Comparison of ENCODE assay signal across 10 cellular contexts in genomic region chr20:58017237-58017969, GRCh38.
DNase-seq lines count a peak whose midpoint lies in the region; ATAC-seq, FAIRE-seq and TF ChIP-seq lines count a peak whose summit lies in the region.
"Had no signal": no experiment of that assay in that cellular context is flagged by ENCODE, and none has a peak within 500 bp of the region (broad histone marks: within the 10 kb centered on the region; RNA-seq: fewer than 3 reads in every experiment).

No MANE protein-coding gene starts in this region.

- TF ChIP-seq POLR2A in HepG2 (IDR thresholded peaks at IDR 0.05; ENCODE audit: insufficient read depth in 1 of 2, low read depth in 2 of 2, low read length in 2 of 2) (no peak), vagina (IDR thresholded peaks at IDR 0.05) (no peak)

- no peak for FAIRE-seq in HepG2 (lab: Jason Lieb, UNC)

- H3K9me3 ChIP-seq in HepG2 (ENCODE audit: low read length) (no peaks in the 10 kb centered on the region), vagina (no peaks in the 10 kb centered on the region)

- H3K4me3 ChIP-seq in HepG2 (replicated peaks in 1 of 3; ENCODE audit: insufficient read depth in 1 of 3, low read depth in 2 of 3, low read length in 3 of 3) (no peak overlapping the region), vagina (no peak overlapping the region)

- no peaks in the 10 kb centered on the region for H3K9me3 Mint-ChIP-seq in stimulated activated naive B cell treated with anti-CD40 and anti-IgM and Interleukin-4, amounts not matched to agents 10 μg/mL and 1 μg/mL and 100 μg/mL, for 72 hours

- H3K36me3 Mint-ChIP-seq in stimulated activated naive B cell treated with anti-CD40 and anti-IgM and Interleukin-4, amounts not matched to agents 10 μg/mL and 1 μg/mL and 100 μg/mL, for 72 hours: no peaks in the 10 kb centered on the region

- no peak overlapping the region for H2AFZ ChIP-seq in HepG2 (ENCODE audit: low read length)

- H3K27me3 Mint-ChIP-seq in stimulated activated naive B cell treated with anti-CD40 and anti-IgM and Interleukin-4, amounts not matched to agents 10 μg/mL and 1 μg/mL and 100 μg/mL, for 72 hours: peaks cover 0 to 16% of the 10 kb centered on the region in 2 donors

- H3K79me2 ChIP-seq in HepG2 (ENCODE audit: insufficient read depth, low read length): no peaks in the 10 kb centered on the region

- no peak overlapping the region for H3K27ac Mint-ChIP-seq in stimulated activated naive B cell treated with anti-CD40 and anti-IgM and Interleukin-4, amounts not matched to agents 10 μg/mL and 1 μg/mL and 100 μg/mL, for 72 hours

- no TSS peak for BruUV-seq in HepG2 (replicated peaks; lab: Mats Ljungman, UMichigan)

- POLR2A ChIA-PET in HepG2 (lab: Yijun Ruan, JAX): no interaction called here

- peaks cover 6 to 8% of the 10 kb centered on the region in 2 donors for H3K4me1 Mint-ChIP-seq in stimulated activated naive B cell treated with anti-CD40 and anti-IgM and Interleukin-4, amounts not matched to agents 10 μg/mL and 1 μg/mL and 100 μg/mL, for 72 hours

- TF ChIP-seq EP300 in HepG2 (IDR thresholded peaks at IDR 0.05; ENCODE audit: low read depth in 2 of 2, low read length in 2 of 2) (no peak), HepG2 (CRISPR knock-in tag; IDR thresholded peaks at IDR 0.05; ENCODE audit: borderline replicate concordance) (no peak)

- H3K4me2 ChIP-seq in HepG2 (ENCODE audit: low read depth, low read length): no peak overlapping the region

- H3K27me3 ChIP-seq in HepG2 (ENCODE audit: control insufficient read depth in 1 of 2, insufficient read depth in 2 of 2, low read length in 2 of 2) (peaks cover 21 to 60% of the 10 kb centered on the region in 2 experiments; a peak in 4 of 5 replicates), vagina (no peaks in the 10 kb centered on the region)

- WGBS in HepG2 (ENCODE audit: low lambda C conversion rate): 2% methylated on average over 18 of the region's 20 CpGs

- H3K27ac ChIP-seq in caudate nucleus (ENCODE audit: low read depth, low read length): peak overlapping the region; percentile 69
- H3K27ac ChIP-seq in HepG2 (ENCODE audit: extremely low read length, insufficient read depth, low read length): no peak overlapping the region
- H3K27ac ChIP-seq in vagina: peak overlapping the region; percentile 63

- peak; percentile 28 for DNase-seq in NOMO-1 treated with DMSO at 0.1 percent for 48 hours (lab: John Stamatoyannopoulos, UW; ENCODE audit: unreplicated experiment)
- DNase-seq in NOMO-1 treated with dmso at 0.1 percent for 144 hours (lab: John Stamatoyannopoulos, UW; ENCODE audit: unreplicated experiment): no peak
- peak in 57 of 61 donors; percentile 32 to 93 (median 68) for DNase-seq in caudate nucleus (lab: John Stamatoyannopoulos, UW)
- peak; percentile 34 for DNase-seq in HepG2 (ENCODE audit: low spot score)
- DNase-seq in vagina (ENCODE audit: extremely low spot score in 2 of 2): no peak
- no peak for DNase-seq in stimulated activated CD4-positive, alpha-beta T cell treated with anti-CD3 and anti-CD28 coated beads, Interleukin-15, amount 100 ng/mL, for 24 hours
- no peak for DNase-seq in stimulated activated naive B cell treated with anti-CD40 and anti-IgM and Interleukin-4, amounts not matched to agents 10 μg/mL and 1 μg/mL and 100 μg/mL, for 72 hours
- DNase-seq: activated naive CD4-positive, alpha-beta T cell treated with anti-CD3 and anti-CD28 coated beads, Interleukin-2, amount 50 U/mL, for 16 hours; stimulated activated CD4-positive, alpha-beta T cell treated with anti-CD3 and anti-CD28 coated beads, Interleukin-4, amount 100 ng/mL, for 24 hours had no signal

- no peaks in the 10 kb centered on the region for H3K4me1 ChIP-seq in HepG2 (ENCODE audit: insufficient read depth, low read length)
- H3K4me1 ChIP-seq in vagina: peaks cover 49% of the 10 kb centered on the region

- H3K9ac ChIP-seq in HepG2 (ENCODE audit: insufficient read depth, low read depth, low read length): no peak overlapping the region

- peak; percentile 19; the same call in 2 of the 3 replicates for ATAC-seq in HepG2
- no peak for ATAC-seq in HG02642 (IDR thresholded peaks at IDR 0.05; ENCODE audit: poor library complexity, unreplicated experiment)
- no peak for ATAC-seq in stimulated activated naive B cell treated with anti-CD40 and anti-IgM and Interleukin-4, amounts not matched to agents 10 μg/mL and 1 μg/mL and 100 μg/mL, for 72 hours (replicated peaks)

- intact Hi-C loops in HepG2 (cut with micrococcal nuclease; ENCODE audit: unreplicated experiment) (no loop called here), vagina (cut with DNase I) (no loop called here)

- TF ChIP-seq CTCF in HepG2 (CRISPR knock-in tag; IDR thresholded peaks at IDR 0.05) (no peak), vagina (IDR thresholded peaks at IDR 0.05) (no peak)

- no peaks in the 10 kb centered on the region for H4K20me1 ChIP-seq in HepG2 (ENCODE audit: insufficient read depth, low read length)

- CTCF ChIA-PET in HepG2 (lab: Yijun Ruan, JAX; ENCODE audit: low intra/inter-chr PET ratio, low total read pairs): no interaction called here

- TF ChIP-seq RAD21 in HepG2 (CRISPR knock-in tag; IDR thresholded peaks at IDR 0.05): no peak

- in situ Hi-C loops in HepG2 (cut with HindIII; ENCODE audit: extremely low pct_ligation_motif_present, low pct_unique_long_range_greater_than_20kb): no loop called here

- no peaks in the 10 kb centered on the region for H3K36me3 ChIP-seq in HepG2 (replicated peaks in 1 of 2; ENCODE audit: control insufficient read depth in 1 of 2, insufficient read depth in 2 of 2, low read length in 2 of 2)
- no peaks in the 10 kb centered on the region for H3K36me3 ChIP-seq in vagina

- H3K4me3 Mint-ChIP-seq in stimulated activated naive B cell treated with anti-CD40 and anti-IgM and Interleukin-4, amounts not matched to agents 10 μg/mL and 1 μg/mL and 100 μg/mL, for 72 hours: no peak overlapping the region

TF ChIP-seq in HepG2, 621 proteins besides CTCF, POLR2A, EP300 and RAD21:
- no peak for TF ChIP-seq U2AF1 (optimal IDR thresholded peaks at IDR 0.05; ENCODE audit: low read depth, low read length)
- TF ChIP-seq, protein P1, sequence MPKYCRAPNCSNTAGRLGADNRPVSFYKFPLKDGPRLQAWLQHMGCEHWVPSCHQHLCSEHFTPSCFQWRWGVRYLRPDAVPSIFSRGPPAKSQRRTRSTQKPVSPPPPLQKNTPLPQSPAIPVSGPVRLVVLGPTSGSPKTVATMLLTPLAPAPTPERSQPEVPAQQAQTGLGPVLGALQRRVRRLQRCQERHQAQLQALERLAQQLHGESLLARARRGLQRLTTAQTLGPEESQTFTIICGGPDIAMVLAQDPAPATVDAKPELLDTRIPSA (CRISPR knock-in tag; IDR thresholded peaks at IDR 0.05; ENCODE audit: borderline replicate concordance): no peak
- peak; percentile 17; the same call in 1 of the 2 replicates for TF ChIP-seq ZNF687 (CRISPR knock-in tag; IDR thresholded peaks at IDR 0.05)
- TF ChIP-seq, protein P2, sequence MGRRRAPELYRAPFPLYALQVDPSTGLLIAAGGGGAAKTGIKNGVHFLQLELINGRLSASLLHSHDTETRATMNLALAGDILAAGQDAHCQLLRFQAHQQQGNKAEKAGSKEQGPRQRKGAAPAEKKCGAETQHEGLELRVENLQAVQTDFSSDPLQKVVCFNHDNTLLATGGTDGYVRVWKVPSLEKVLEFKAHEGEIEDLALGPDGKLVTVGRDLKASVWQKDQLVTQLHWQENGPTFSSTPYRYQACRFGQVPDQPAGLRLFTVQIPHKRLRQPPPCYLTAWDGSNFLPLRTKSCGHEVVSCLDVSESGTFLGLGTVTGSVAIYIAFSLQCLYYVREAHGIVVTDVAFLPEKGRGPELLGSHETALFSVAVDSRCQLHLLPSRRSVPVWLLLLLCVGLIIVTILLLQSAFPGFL (CRISPR knock-in tag; IDR thresholded peaks at IDR 0.05): no peak
- TF ChIP-seq PHF20 (CRISPR knock-in tag; IDR thresholded peaks at IDR 0.05): no peak
- no peak for TF ChIP-seq NCOR1 (IDR thresholded peaks at IDR 0.05; ENCODE audit: borderline replicate concordance, low read length)
- TF ChIP-seq HNRNPL (IDR thresholded peaks at IDR 0.05; ENCODE audit: low read depth, low read length): peak; percentile 88
- no peak for TF ChIP-seq SOX13 (IDR thresholded peaks at IDR 0.05)
- 0 out of 4 replicates have a peak, but pooled peaks of 1 of the 2 experiments have one; percentile 13 for TF ChIP-seq SOX13 (CRISPR knock-in tag; conservative IDR thresholded peaks at IDR 0.05 in 1 of 2, IDR thresholded peaks at IDR 0.05 in 1 of 2)
- peak; percentile 82; the same call in 1 of the 2 replicates for TF ChIP-seq EZH2 (conservative IDR thresholded peaks at IDR 0.05; ENCODE audit: low read depth, low read length)

Comparison
In these comparisons a context has a peak if more than half of its experiments do, and no peak if none do; other contexts are left out.
1. DNase-seq: peak in NOMO-1 treated with DMSO at 0.1 percent for 48 hours (single experiment), caudate nucleus (57 of 61) and HepG2 (single experiment); none in NOMO-1 treated with dmso at 0.1 percent for 144 hours (single experiment), vagina (0 of 2), stimulated activated CD4-positive, alpha-beta T cell treated with anti-CD3 and anti-CD28 coated beads, Interleukin-15, amount 100 ng/mL, for 24 hours (single experiment) and stimulated activated naive B cell treated with anti-CD40 and anti-IgM and Interleukin-4, amounts not matched to agents 10 μg/mL and 1 μg/mL and 100 μg/mL, for 72 hours (single experiment).